8 cellular contexts compared by ENCODE assay signal in genomic region chr12:122021193-122021821, GRCh38. TPM values are rescaled to one million over a fixed set of nuclear protein-coding genes. Genes with fewer than 3 reads are reported as not detected.
DNase-seq lines count a peak whose midpoint lies in the region; ATAC-seq and TF ChIP-seq lines count a peak whose summit lies in the region.

No MANE protein-coding gene starts in this region.

- CTCF ChIA-PET in activated CD8-positive, alpha-beta T cell treated with anti-CD3 and anti-CD28 coated beads, Interleukin-2, amount 10 ng/mL, durations not matched to agents 7 days and 5 days (lab: Charles Lee) = interaction anchor here (1.4 kb wide), 1 partner anchor 103 kb away, joined by 8 read pairs; the partner anchor contains the start of gene CFAP251

- H3K4me2 ChIP-seq in BLaER1 = peak overlapping the region; percentile 97

- POLR2A ChIA-PET in activated CD8-positive, alpha-beta T cell treated with anti-CD3 and anti-CD28 coated beads, Interleukin-2, amount 10 ng/mL, durations not matched to agents 7 days and 5 days (lab: Charles Lee) = interaction anchor here (1.2 to 1.5 kb wide), 2 partner anchors 29 to 133 kb away, joined by 4 to 5 read pairs; partner anchors contain the start of gene PSMD9

- H3K4me3 Mint-ChIP-seq in activated CD8-positive, alpha-beta T cell treated with anti-CD3 and anti-CD28 coated beads, Interleukin-2, amount 10 ng/mL, durations not matched to agents 7 days and 5 days = peak overlapping the region; percentile 83

- peaks cover 3% of the 10 kb centered on the region for H3K36me3 Mint-ChIP-seq in activated CD8-positive, alpha-beta T cell treated with anti-CD3 and anti-CD28 coated beads, Interleukin-2, amount 10 ng/mL, durations not matched to agents 7 days and 5 days (ENCODE audit: low read depth)

- peaks cover 14% of the 10 kb centered on the region for H3K9me3 ChIP-seq in BLaER1

- ATAC-seq in HG02798 (IDR thresholded peaks at IDR 0.05; ENCODE audit: poor library complexity, unreplicated experiment) (peak; percentile 5), foreskin keratinocyte (peak; percentile 5), omental fat pad (ENCODE audit: low FRiP score) (peak; percentile 1), GM19452 (IDR thresholded peaks at IDR 0.05; ENCODE audit: unreplicated experiment) (no peak), GM19324 (IDR thresholded peaks at IDR 0.05; ENCODE audit: low FRiP score, unreplicated experiment) (no peak), HG03135 (IDR thresholded peaks at IDR 0.05; ENCODE audit: unreplicated experiment) (no peak)
- peak; percentile 16 for ATAC-seq in activated CD8-positive, alpha-beta T cell treated with anti-CD3 and anti-CD28 coated beads, Interleukin-2, amount 10 ng/mL, durations not matched to agents 7 days and 5 days

- peak; percentile 25 for DNase-seq in activated CD8-positive, alpha-beta T cell treated with anti-CD3 and anti-CD28 coated beads, Interleukin-2, amount 10 ng/mL, durations not matched to agents 7 days and 5 days
- DNase-seq in foreskin keratinocyte = no peak
- no peak for DNase-seq in omental fat pad (ENCODE audit: low spot score)

- H3K27ac Mint-ChIP-seq in activated CD8-positive, alpha-beta T cell treated with anti-CD3 and anti-CD28 coated beads, Interleukin-2, amount 10 ng/mL, durations not matched to agents 7 days and 5 days = peak overlapping the region; percentile 70

- H3K4me1 Mint-ChIP-seq in activated CD8-positive, alpha-beta T cell treated with anti-CD3 and anti-CD28 coated beads, Interleukin-2, amount 10 ng/mL, durations not matched to agents 7 days and 5 days (ENCODE audit: low read depth) = peaks cover 18% of the 10 kb centered on the region

- H3K9ac ChIP-seq in BLaER1 = peak overlapping the region; percentile 99

- H3K9me3 Mint-ChIP-seq in activated CD8-positive, alpha-beta T cell treated with anti-CD3 and anti-CD28 coated beads, Interleukin-2, amount 10 ng/mL, durations not matched to agents 7 days and 5 days (ENCODE audit: insufficient read depth) = peaks cover 6% of the 10 kb centered on the region

- H4K20me1 ChIP-seq in BLaER1 = peaks cover 36% of the 10 kb centered on the region

- H3K4me3 ChIP-seq in BLaER1 = peak overlapping the region; percentile 95

- no peak for TF ChIP-seq CTCF in foreskin keratinocyte (conservative IDR thresholded peaks at IDR 0.05)
- no peak for TF ChIP-seq CTCF in omental fat pad (IDR thresholded peaks at IDR 0.05)

- H3K27ac ChIP-seq in BLaER1 (peak overlapping the region; percentile 99), foreskin keratinocyte (no peak overlapping the region)

- H3K4me1 ChIP-seq in BLaER1 (peaks cover 61% of the 10 kb centered on the region), foreskin keratinocyte (peaks cover 2% of the 10 kb centered on the region)

- H3K27me3 Mint-ChIP-seq in activated CD8-positive, alpha-beta T cell treated with anti-CD3 and anti-CD28 coated beads, Interleukin-2, amount 10 ng/mL, durations not matched to agents 7 days and 5 days (ENCODE audit: low read depth) = peaks cover 20% of the 10 kb centered on the region

- no peaks in the 10 kb centered on the region for H3K27me3 ChIP-seq in BLaER1
- H3K27me3 ChIP-seq in foreskin keratinocyte = no peaks in the 10 kb centered on the region

- H3K36me3 ChIP-seq in BLaER1 = peaks cover 11% of the 10 kb centered on the region; the same call in 1 of the 2 replicates

RNA-seq across cellular contexts. Expression of gene BCL7A, which starts 0.4 kb away (rescaled TPM):
- total RNA-seq in activated CD8-positive, alpha-beta T cell treated with anti-CD3 and anti-CD28 coated beads, Interleukin-2, amount 10 ng/mL, durations not matched to agents 7 days and 5 days = 1 to 10 TPM; 6.2 to 8.1 TPM
- 18.2 and 23.2 TPM in 2 replicates for total RNA-seq in foreskin keratinocyte
- 5.4 and 7.8 TPM in 2 replicates for polyA plus RNA-seq in foreskin keratinocyte
- 1 to 10 TPM; 2.8 to 4.9 (median 3.4) TPM for total RNA-seq in omental fat pad

RNA-seq across cellular contexts. Expression of gene MLXIP, which starts 57.2 kb away (rescaled TPM):
- 10 to 100 TPM; 38.8 to 42.7 TPM for total RNA-seq in activated CD8-positive, alpha-beta T cell treated with anti-CD3 and anti-CD28 coated beads, Interleukin-2, amount 10 ng/mL, durations not matched to agents 7 days and 5 days
- 19.2 and 24.2 TPM in 2 replicates for total RNA-seq in foreskin keratinocyte
- 12.5 and 13.5 TPM in 2 replicates for polyA plus RNA-seq in foreskin keratinocyte
- 10 to 100 TPM; 17.4 to 49.6 (median 32.6) TPM for total RNA-seq in omental fat pad

Comparison
In these comparisons a context has a peak if more than half of its experiments do, and no peak if none do; other contexts are left out.
1. ATAC-seq: peak in HG02798 (single experiment), activated CD8-positive, alpha-beta T cell treated with anti-CD3 and anti-CD28 coated beads, Interleukin-2, amount 10 ng/mL, durations not matched to agents 7 days and 5 days (single experiment), foreskin keratinocyte (single experiment) and omental fat pad (single experiment); none in GM19452 (single experiment), GM19324 (single experiment) and HG03135 (single experiment).